ENCODE assay signal across 4 cellular contexts in genomic region chr7:72960626-72961345, GRCh38. TPM values are rescaled to one million over a fixed set of nuclear protein-coding genes. Genes with fewer than 3 reads are reported as not detected.
"Had no signal": no experiment of that assay in that cellular context is flagged by ENCODE, and none has a peak within 500 bp of the region (broad histone marks: within the 10 kb centered on the region; RNA-seq: fewer than 3 reads in every experiment).

No MANE protein-coding gene starts in this region.

RNA-seq across cellular contexts. Expression of gene TRIM74, which starts 8.5 kb away (rescaled TPM):
- total RNA-seq: dermis microvascular lymphatic vessel endothelial cell, fibroblast of lung, fibroblast of villous mesenchyme had no signal
- polyA plus RNA-seq: aorta, fibroblast of lung had no signal
